Comparison of ENCODE assay signal across 9 cellular contexts in the genomic region with DNA sequence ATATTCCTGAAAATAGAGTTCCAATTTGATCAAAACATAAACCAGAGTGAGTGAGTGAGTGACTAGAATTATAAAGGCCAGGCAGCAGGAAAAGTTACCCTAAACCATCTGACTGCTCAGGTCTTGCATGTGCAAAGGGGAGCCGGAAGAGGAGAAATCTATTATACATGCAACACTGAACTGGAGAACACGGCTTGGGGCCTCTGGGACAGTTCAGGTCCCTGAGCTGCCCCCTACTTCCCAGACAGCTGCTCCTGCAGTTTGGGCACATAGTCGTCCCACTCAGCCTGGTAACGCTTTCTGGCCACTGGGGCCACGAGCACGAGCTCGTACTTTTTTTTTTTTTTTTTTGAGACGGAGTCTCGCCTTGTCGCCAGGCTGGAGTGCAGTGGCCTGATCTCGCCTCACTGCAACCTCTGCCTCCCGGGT.
DNase-seq lines count a peak whose midpoint lies in the region; ATAC-seq and TF ChIP-seq lines count a peak whose summit lies in the region.
"Had no signal": no experiment of that assay in that cellular context is flagged by ENCODE, and none has a peak within 500 bp of the region (broad histone marks: within the 10 kb centered on the region; RNA-seq: fewer than 3 reads in every experiment).

No MANE protein-coding gene starts in this region.

- no peaks in the 10 kb centered on the region for H3K27me3 Mint-ChIP-seq in T-helper 1 cell treated with Interleukin-12 subunit alpha and Interleukin-12 subunit beta and Interleukin-4 antibody, amounts not matched to agents 30 μg/mL and 1 μg/mL, for 36 hours (ENCODE audit: low read depth)
- no peaks in the 10 kb centered on the region for H3K27me3 Mint-ChIP-seq in nephron progenitor cell (ENCODE audit: low read depth, poor library complexity)

- peak overlapping the region; percentile 91 for H3K27ac Mint-ChIP-seq in T-helper 1 cell treated with Interleukin-12 subunit alpha and Interleukin-12 subunit beta and Interleukin-4 antibody, amounts not matched to agents 30 μg/mL and 1 μg/mL, for 36 hours
- peak overlapping the region; percentile 8 for H3K27ac Mint-ChIP-seq in nephron progenitor cell

- H3K9me3 Mint-ChIP-seq in T-helper 1 cell treated with Interleukin-12 subunit alpha and Interleukin-12 subunit beta and Interleukin-4 antibody, amounts not matched to agents 30 μg/mL and 1 μg/mL, for 36 hours, result no peaks in the 10 kb centered on the region
- no peaks in the 10 kb centered on the region for H3K9me3 Mint-ChIP-seq in nephron progenitor cell

- H3K4me1 Mint-ChIP-seq in T-helper 1 cell treated with Interleukin-12 subunit alpha and Interleukin-12 subunit beta and Interleukin-4 antibody, amounts not matched to agents 30 μg/mL and 1 μg/mL, for 36 hours (ENCODE audit: low read depth), result peaks cover 67% of the 10 kb centered on the region
- peaks cover 48% of the 10 kb centered on the region for H3K4me1 Mint-ChIP-seq in nephron progenitor cell

- ATAC-seq in GM18511 (IDR thresholded peaks at IDR 0.05; ENCODE audit: unreplicated experiment), result peak; percentile 42
- peak; percentile 31 for ATAC-seq in GM21825 (IDR thresholded peaks at IDR 0.05; ENCODE audit: unreplicated experiment)
- ATAC-seq in HG03457 (IDR thresholded peaks at IDR 0.05; ENCODE audit: unreplicated experiment), result no peak
- no peak for ATAC-seq in HG02884 (IDR thresholded peaks at IDR 0.05; ENCODE audit: unreplicated experiment)
- ATAC-seq: heart right ventricle had no signal

- TF ChIP-seq CTCF in nephron progenitor cell (IDR thresholded peaks at IDR 0.05), result no peak

- DNase-seq in nephron progenitor cell (no peak), NCI-H510A (lab: John Stamatoyannopoulos, UW) (no peak), NCI-H1092 (lab: John Stamatoyannopoulos, UW) (no peak)
- DNase-seq: heart right ventricle had no signal

- H3K36me3 Mint-ChIP-seq in T-helper 1 cell treated with Interleukin-12 subunit alpha and Interleukin-12 subunit beta and Interleukin-4 antibody, amounts not matched to agents 30 μg/mL and 1 μg/mL, for 36 hours (ENCODE audit: low read depth), result peaks cover 40% of the 10 kb centered on the region
- peaks cover 4% of the 10 kb centered on the region for H3K36me3 Mint-ChIP-seq in nephron progenitor cell (ENCODE audit: low read depth)

- peak overlapping the region; percentile 77 for H3K4me3 Mint-ChIP-seq in T-helper 1 cell treated with Interleukin-12 subunit alpha and Interleukin-12 subunit beta and Interleukin-4 antibody, amounts not matched to agents 30 μg/mL and 1 μg/mL, for 36 hours
- H3K4me3 Mint-ChIP-seq in nephron progenitor cell, result no peak overlapping the region

Comparison
In these comparisons a context has a peak if more than half of its experiments do, and no peak if none do; other contexts are left out.
1. ATAC-seq: peak in GM18511 (single experiment) and GM21825 (single experiment); none in HG03457 (single experiment) and HG02884 (single experiment).